Comparison of ENCODE assay signal across 10 cellular contexts in genomic region chr5:176793736-176794135, GRCh38. TPM values are rescaled to one million over a fixed set of nuclear protein-coding genes. Genes with fewer than 3 reads are reported as not detected.
"Had no signal": no experiment of that assay in that cellular context is flagged by ENCODE, and none has a peak within 500 bp of the region (broad histone marks: within the 10 kb centered on the region; RNA-seq: fewer than 3 reads in every experiment).

No MANE protein-coding gene starts in this region.

- DNase-seq: activated naive CD4-positive, alpha-beta T cell treated with anti-CD3 and anti-CD28 coated beads, Interleukin-2, amount 50 U/mL, for 16 hours; hippocampal formation; kidney glomerular epithelial cell; right lobe of liver; stimulated activated CD4-positive, alpha-beta T cell treated with anti-CD3 and anti-CD28 coated beads, Interleukin-1b, Interleukin-23, amount 100 ng/mL, for 48 hours; tibial artery had no signal

- H3K27ac ChIP-seq: adrenal gland, right lobe of liver, tibial artery, vagina had no signal

- H3K36me3 ChIP-seq: adrenal gland, right lobe of liver, tibial artery, vagina had no signal

- H3K27me3 ChIP-seq: right lobe of liver, vagina had no signal

- H3K4me1 ChIP-seq: adrenal gland, right lobe of liver, tibial artery, vagina had no signal

- H3K9me3 ChIP-seq: adrenal gland, right lobe of liver, tibial artery, vagina had no signal

- H3K4me3 ChIP-seq: adrenal gland, right lobe of liver, tibial artery, vagina had no signal

RNA-seq across cellular contexts. Expression of gene UNC5A, which starts 16.6 kb away (rescaled TPM):
- total RNA-seq: activated T-helper 2 cell treated with anti-CD3 and anti-CD28 coated beads, Interferon-gamma antibody, Interleukin-2, Interleukin-4, amounts not matched to agents 10 μg/mL and 5 μg/mL and 100 μg/mL, durations not matched to agents 14 hours and 24 hours and 36 hours; mesothelial cell of epicardium; right lobe of liver; vagina had no signal
